In genomic region chr4:41174444-41174843, GRCh38 we compare ENCODE assay signal across 24 cellular contexts. TPM values are rescaled to one million over a fixed set of nuclear protein-coding genes. Genes with fewer than 3 reads are reported as not detected.
DNase-seq lines count a peak whose midpoint lies in the region; ATAC-seq, FAIRE-seq and TF ChIP-seq lines count a peak whose summit lies in the region.
"Had no signal": no experiment of that assay in that cellular context is flagged by ENCODE, and none has a peak within 500 bp of the region (broad histone marks: within the 10 kb centered on the region; RNA-seq: fewer than 3 reads in every experiment).

No MANE protein-coding gene starts in this region.

- H3K79me2 ChIP-seq in SK-N-SH (ENCODE audit: insufficient read depth) = peaks cover 92% of the 10 kb centered on the region
- H3K79me2 ChIP-seq in astrocyte (ENCODE audit: insufficient read depth, low read length) = peaks cover 86% of the 10 kb centered on the region

- TF ChIP-seq RAD21 in SK-N-SH (IDR thresholded peaks at IDR 0.05; ENCODE audit: low read length) = no peak

- no peak for DNase-seq in SK-N-SH
- no peak for DNase-seq in astrocyte (ENCODE audit: low read depth)
- DNase-seq in fibroblast of villous mesenchyme (ENCODE audit: low read depth) = peak; percentile 49
- no peak for DNase-seq in NCI-H1092 (lab: John Stamatoyannopoulos, UW)
- no peak for DNase-seq in NCI-H2196 (lab: John Stamatoyannopoulos, UW; ENCODE audit: unreplicated experiment)
- no peak for DNase-seq in activated CD4-positive, alpha-beta memory T cell treated with anti-CD3 and anti-CD28 coated beads for 36 hours
- DNase-seq: 8988T; activated CD8-positive, alpha-beta T cell treated with anti-CD3 and anti-CD28 coated beads, Interleukin-2, amount 10 ng/mL, durations not matched to agents 7 days and 5 days; activated T-cell treated with anti-CD3 and anti-CD28 coated beads, Interleukin-2, amount 50 U/mL, for 1 hour; amniotic stem cell; CD8-positive, alpha-beta memory T cell; central memory CD4-positive, alpha-beta T cell; DND-41; gastrocnemius medialis; hypothalamus; islet precursor cell; lower lobe of right lung; NCI-H1436; NCI-H524 treated with DMSO at 0.1 percent for 48 hours; stimulated activated CD4-positive, alpha-beta T cell treated with anti-CD3 and anti-CD28 coated beads, Interleukin-1b, Interleukin-23, amount 100 ng/mL, for 48 hours had no signal

- H3K27ac Mint-ChIP-seq in astrocyte (ENCODE audit: unreplicated experiment) = peak overlapping the region; percentile 79
- no peak overlapping the region for H3K27ac Mint-ChIP-seq in activated CD4-positive, alpha-beta memory T cell treated with anti-CD3 and anti-CD28 coated beads for 36 hours
- H3K27ac Mint-ChIP-seq: activated CD8-positive, alpha-beta T cell treated with anti-CD3 and anti-CD28 coated beads, Interleukin-2, amount 10 ng/mL, durations not matched to agents 7 days and 5 days; CD8-positive, alpha-beta memory T cell; stimulated activated memory B cell treated with anti-CD40 and anti-IgM and Interleukin-4, amounts not matched to agents 10 μg/mL and 1 μg/mL and 100 μg/mL, for 72 hours had no signal

- no peaks in the 10 kb centered on the region for H3K9me2 ChIP-seq in SK-N-SH

- H3K4me3 ChIP-seq in SK-N-SH (ENCODE audit: low read depth in 2 of 2, low read length in 1 of 2) (no peak overlapping the region), astrocyte (ENCODE audit: insufficient read depth, low read depth, low read length) (no peak overlapping the region), fibroblast of villous mesenchyme (ENCODE audit: low read depth, low read length) (no peak overlapping the region)
- H3K4me3 ChIP-seq: gastrocnemius medialis, lower lobe of right lung, thoracic aorta had no signal

- TF ChIP-seq CTCF in SK-N-SH (IDR thresholded peaks at IDR 0.05) = no peak
- no peak for TF ChIP-seq CTCF in astrocyte (IDR thresholded peaks at IDR 0.05; ENCODE audit: insufficient read depth, low read depth, low read length)
- no peak for TF ChIP-seq CTCF in fibroblast of villous mesenchyme (IDR thresholded peaks at IDR 0.05; ENCODE audit: insufficient read depth, low read depth, low read length)

- POLR2A ChIA-PET in SK-N-SH (lab: Yijun Ruan, JAX) = no interaction called here
- POLR2A ChIA-PET in activated CD4-positive, alpha-beta memory T cell treated with anti-CD3 and anti-CD28 coated beads for 36 hours (lab: Charles Lee) = no interaction called here

- intact Hi-C loops in activated CD4-positive, alpha-beta memory T cell treated with anti-CD3 and anti-CD28 coated beads for 36 hours (cut with micrococcal nuclease) = no loop called here

- CTCF ChIA-PET in SK-N-SH (lab: Yijun Ruan, JAX) = interaction anchor here (1.3 kb wide), 1 partner anchor 198 kb away, joined by 7 read pairs; no protein-coding TSS in a partner anchor
- CTCF ChIA-PET in activated CD4-positive, alpha-beta memory T cell treated with anti-CD3 and anti-CD28 coated beads for 36 hours (lab: Charles Lee) = no interaction called here

- H3K9ac ChIP-seq in SK-N-SH (no peak overlapping the region), astrocyte (ENCODE audit: low read length) (no peak overlapping the region)

- H3K36me3 ChIP-seq in SK-N-SH (replicated peaks in 1 of 2; ENCODE audit: control insufficient read depth in 1 of 2, insufficient read depth in 2 of 2, low read length in 1 of 2) (peaks cover 0 to 2% of the 10 kb centered on the region in 2 experiments), astrocyte (ENCODE audit: insufficient read depth, low read length) (no peaks in the 10 kb centered on the region)
- H3K36me3 ChIP-seq: gastrocnemius medialis, lower lobe of right lung, thoracic aorta had no signal

- H3K9me3 ChIP-seq in SK-N-SH = no peaks in the 10 kb centered on the region
- no peaks in the 10 kb centered on the region for H3K9me3 ChIP-seq in astrocyte (ENCODE audit: insufficient read depth, low read depth, low read length)
- H3K9me3 ChIP-seq: gastrocnemius medialis, lower lobe of right lung, thoracic aorta had no signal

- FAIRE-seq in astrocyte (lab: Jason Lieb, UNC) = peak; percentile 17

- peaks cover 11% of the 10 kb centered on the region for H3K36me3 Mint-ChIP-seq in astrocyte (ENCODE audit: low read depth, unreplicated experiment)
- no peaks in the 10 kb centered on the region for H3K36me3 Mint-ChIP-seq in activated CD4-positive, alpha-beta memory T cell treated with anti-CD3 and anti-CD28 coated beads for 36 hours
- H3K36me3 Mint-ChIP-seq: CD8-positive, alpha-beta memory T cell; stimulated activated memory B cell treated with anti-CD40 and anti-IgM and Interleukin-4, amounts not matched to agents 10 μg/mL and 1 μg/mL and 100 μg/mL, for 72 hours had no signal

- H2AFZ ChIP-seq in SK-N-SH (ENCODE audit: low read depth) (no peak overlapping the region), astrocyte (ENCODE audit: low read depth, low read length) (no peak overlapping the region)

- WGBS in SK-N-SH (ENCODE audit: low lambda C conversion rate) = 96% methylated on average over 4 of the region's 4 CpGs

- H3K27ac ChIP-seq in SK-N-SH (ENCODE audit: low read depth in 2 of 2, low read length in 1 of 2) (peak overlapping the region; percentile 28 to 87; a peak in 2 of 4 replicates), astrocyte (ENCODE audit: low read depth, low read length) (no peak overlapping the region)
- H3K27ac ChIP-seq: gastrocnemius medialis, lower lobe of right lung had no signal

- ATAC-seq in SK-N-SH treated with all-trans-retinoic acid at 6 μM for 48 hours (no peak), GM21515 (IDR thresholded peaks at IDR 0.05; ENCODE audit: unreplicated experiment) (no peak)
- ATAC-seq: activated CD8-positive, alpha-beta T cell treated with anti-CD3 and anti-CD28 coated beads, Interleukin-2, amount 10 ng/mL, durations not matched to agents 7 days and 5 days; gastrocnemius medialis; lower lobe of right lung; stimulated activated memory B cell treated with anti-CD40 and anti-IgM and Interleukin-4, amounts not matched to agents 10 μg/mL and 1 μg/mL and 100 μg/mL, for 72 hours had no signal

- no peaks in the 10 kb centered on the region for H4K20me1 ChIP-seq in SK-N-SH (ENCODE audit: insufficient read depth)
- H4K20me1 ChIP-seq in astrocyte (ENCODE audit: insufficient read depth, low read length) = peaks cover 4% of the 10 kb centered on the region

- H3K4me1 ChIP-seq in SK-N-SH (ENCODE audit: control insufficient read depth in 1 of 2, insufficient read depth in 2 of 2, low read depth in 1 of 2, low read length in 1 of 2) (peaks cover 19 to 21% of the 10 kb centered on the region in 2 experiments), astrocyte (ENCODE audit: insufficient read depth, low read length) (peaks cover 41% of the 10 kb centered on the region)

- no peaks in the 10 kb centered on the region for H3K9me3 Mint-ChIP-seq in astrocyte (ENCODE audit: unreplicated experiment)
- H3K9me3 Mint-ChIP-seq in activated CD4-positive, alpha-beta memory T cell treated with anti-CD3 and anti-CD28 coated beads for 36 hours = no peaks in the 10 kb centered on the region
- H3K9me3 Mint-ChIP-seq: stimulated activated memory B cell treated with anti-CD40 and anti-IgM and Interleukin-4, amounts not matched to agents 10 μg/mL and 1 μg/mL and 100 μg/mL, for 72 hours had no signal

- H3K4me2 ChIP-seq in SK-N-SH = no peak overlapping the region
- no peak overlapping the region for H3K4me2 ChIP-seq in astrocyte (ENCODE audit: low read length)

- H3K27me3 ChIP-seq in SK-N-SH (ENCODE audit: insufficient read depth) = no peaks in the 10 kb centered on the region
- no peaks in the 10 kb centered on the region for H3K27me3 ChIP-seq in astrocyte (ENCODE audit: insufficient read depth, low read length)
- H3K27me3 ChIP-seq: gastrocnemius medialis had no signal

- H3K4me3 Mint-ChIP-seq in astrocyte (ENCODE audit: unreplicated experiment) = peak overlapping the region; percentile 12
- H3K4me3 Mint-ChIP-seq in activated CD4-positive, alpha-beta memory T cell treated with anti-CD3 and anti-CD28 coated beads for 36 hours = no peak overlapping the region
- H3K4me3 Mint-ChIP-seq: activated CD8-positive, alpha-beta T cell treated with anti-CD3 and anti-CD28 coated beads, Interleukin-2, amount 10 ng/mL, durations not matched to agents 7 days and 5 days; CD8-positive, alpha-beta memory T cell; stimulated activated memory B cell treated with anti-CD40 and anti-IgM and Interleukin-4, amounts not matched to agents 10 μg/mL and 1 μg/mL and 100 μg/mL, for 72 hours had no signal

- no peak for TF ChIP-seq EP300 in SK-N-SH (IDR thresholded peaks at IDR 0.05; ENCODE audit: borderline replicate concordance in 1 of 2, low read depth in 1 of 2, low read length in 1 of 2)

- peaks cover 73% of the 10 kb centered on the region for H3K4me1 Mint-ChIP-seq in astrocyte (ENCODE audit: low read depth, unreplicated experiment)
- no peaks in the 10 kb centered on the region for H3K4me1 Mint-ChIP-seq in activated CD4-positive, alpha-beta memory T cell treated with anti-CD3 and anti-CD28 coated beads for 36 hours (ENCODE audit: low read depth)
- H3K4me1 Mint-ChIP-seq: CD8-positive, alpha-beta memory T cell; stimulated activated memory B cell treated with anti-CD40 and anti-IgM and Interleukin-4, amounts not matched to agents 10 μg/mL and 1 μg/mL and 100 μg/mL, for 72 hours had no signal

- H3K27me3 Mint-ChIP-seq in astrocyte (ENCODE audit: low read depth, unreplicated experiment) = no peaks in the 10 kb centered on the region
- H3K27me3 Mint-ChIP-seq in activated CD4-positive, alpha-beta memory T cell treated with anti-CD3 and anti-CD28 coated beads for 36 hours = peaks cover 3% of the 10 kb centered on the region

- peaks cover 48% of the 10 kb centered on the region for H3F3A ChIP-seq in SK-N-SH (replicated peaks; ENCODE audit: insufficient read depth)

TF ChIP-seq in SK-N-SH, 30 proteins besides CTCF, POLR2A, EP300 and RAD21 (continues in another document):
- TF ChIP-seq CHD2 (IDR thresholded peaks at IDR 0.05; ENCODE audit: low read length, partially characterized antibody) = no peak

TF ChIP-seq in SK-N-SH treated with all-trans-retinoic acid at 6 μM for 48 hours, 23 proteins besides CTCF, POLR2A, EP300 and RAD21 (continues in another document):
- no peak for TF ChIP-seq CREB5 (CRISPR knock-in tag; IDR thresholded peaks at IDR 0.05; ENCODE audit: low read depth)

RNA-seq across cellular contexts. Expression of gene APBB2, which starts 39.9 kb away (rescaled TPM):
- 49.8 and 56.6 TPM in 2 replicates for polyA plus RNA-seq in SK-N-SH (2012; rRNA removed)
- 42.3 and 54.5 TPM in 2 replicates for polyA plus RNA-seq in SK-N-SH (2012; cell fraction: cytosol; rRNA removed)
- 71.4 and 112 TPM in 2 replicates for polyA plus RNA-seq in SK-N-SH (2012; cell fraction: nucleus; rRNA removed)
- 172 and 173 TPM in 2 replicates for total RNA-seq in astrocyte
- 96.3 and 133 TPM in 2 replicates for total RNA-seq in fibroblast of villous mesenchyme
- total RNA-seq in activated CD4-positive, alpha-beta memory T cell treated with anti-CD3 and anti-CD28 coated beads for 36 hours = 1 to 10 TPM; 1.5 to 1.7 TPM
- polyA plus RNA-seq: CD8-positive, alpha-beta memory T cell had no signal

Comparison
In these comparisons a context has a peak if more than half of its experiments do, and no peak if none do; other contexts are left out.
1. RNA of gene APBB2, which starts 39.9 kb away (total RNA-seq): 172 to 173 TPM in astrocyte and 96.3 to 133 TPM in fibroblast of villous mesenchyme; 1.5 to 1.7 TPM in activated CD4-positive, alpha-beta memory T cell treated with anti-CD3 and anti-CD28 coated beads for 36 hours; every median in the first group is over 10 times any median in the second.